Comparison of ENCODE assay signal across 1 cellular context in the genomic region with DNA sequence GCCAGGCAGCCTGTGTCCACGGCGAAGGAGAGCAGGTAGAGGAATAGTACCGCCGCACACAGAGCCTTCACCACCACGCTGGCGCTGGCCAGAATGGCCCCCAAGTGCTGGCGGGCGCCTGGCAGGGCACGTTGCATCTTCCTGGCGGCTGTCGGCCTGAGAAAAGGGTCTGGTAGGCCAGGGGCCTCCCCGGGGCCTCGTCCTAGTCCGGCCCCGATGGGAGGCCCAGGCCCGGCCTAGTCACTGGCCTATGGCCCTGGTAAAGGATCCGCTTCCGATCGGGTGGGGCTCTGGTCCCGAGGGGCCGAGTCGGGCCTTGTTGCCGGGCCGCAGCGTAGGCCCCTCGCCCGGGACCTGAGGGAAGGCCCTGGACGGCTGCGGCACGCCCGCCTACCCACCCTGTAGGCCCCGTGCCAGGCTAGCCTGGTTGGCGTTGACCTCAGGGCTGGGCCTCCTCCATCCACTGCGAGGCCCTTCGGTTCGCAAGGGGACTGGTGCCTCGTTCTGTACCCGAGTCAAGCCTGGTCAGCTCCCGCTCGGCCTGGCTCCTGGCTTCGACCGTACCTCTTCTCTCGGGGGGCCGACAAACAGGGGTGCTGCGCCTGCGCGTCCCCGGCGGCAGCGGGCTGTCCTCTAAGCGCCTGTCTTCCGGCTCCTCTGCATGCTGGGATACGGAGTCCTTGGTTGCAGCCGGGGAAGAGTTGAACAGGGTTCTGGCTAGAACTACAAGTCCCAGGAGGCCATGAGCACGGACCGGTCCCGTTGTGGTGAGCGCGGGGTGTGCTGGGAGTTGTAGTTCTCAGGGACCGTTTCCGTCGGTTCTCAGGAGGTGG.
TF ChIP-seq lines count a peak whose summit lies in the region.

A gene with protein sequence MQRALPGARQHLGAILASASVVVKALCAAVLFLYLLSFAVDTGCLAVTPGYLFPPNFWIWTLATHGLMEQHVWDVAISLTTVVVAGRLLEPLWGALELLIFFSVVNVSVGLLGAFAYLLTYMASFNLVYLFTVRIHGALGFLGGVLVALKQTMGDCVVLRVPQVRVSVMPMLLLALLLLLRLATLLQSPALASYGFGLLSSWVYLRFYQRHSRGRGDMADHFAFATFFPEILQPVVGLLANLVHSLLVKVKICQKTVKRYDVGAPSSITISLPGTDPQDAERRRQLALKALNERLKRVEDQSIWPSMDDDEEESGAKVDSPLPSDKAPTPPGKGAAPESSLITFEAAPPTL (minus strand): TSS at position 595 of the 833 bp plus-strand sequence. CDS start 458 bp downstream, at position 137.

TF ChIP-seq in SK-N-SH, 30 proteins besides CTCF, POLR2A, EP300 and RAD21 (continued from another document):
- TF ChIP-seq, protein P1, sequence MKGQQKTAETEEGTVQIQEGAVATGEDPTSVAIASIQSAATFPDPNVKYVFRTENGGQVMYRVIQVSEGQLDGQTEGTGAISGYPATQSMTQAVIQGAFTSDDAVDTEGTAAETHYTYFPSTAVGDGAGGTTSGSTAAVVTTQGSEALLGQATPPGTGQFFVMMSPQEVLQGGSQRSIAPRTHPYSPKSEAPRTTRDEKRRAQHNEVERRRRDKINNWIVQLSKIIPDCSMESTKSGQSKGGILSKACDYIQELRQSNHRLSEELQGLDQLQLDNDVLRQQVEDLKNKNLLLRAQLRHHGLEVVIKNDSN (IDR thresholded peaks at IDR 0.05; ENCODE audit: borderline replicate concordance, low read depth): peak; percentile 47; the same call in 1 of the 2 replicates
TF ChIP-seq in SK-N-SH: peak in this region for 12.
